Comparison of ENCODE assay signal across 8 cellular contexts in the genomic region with DNA sequence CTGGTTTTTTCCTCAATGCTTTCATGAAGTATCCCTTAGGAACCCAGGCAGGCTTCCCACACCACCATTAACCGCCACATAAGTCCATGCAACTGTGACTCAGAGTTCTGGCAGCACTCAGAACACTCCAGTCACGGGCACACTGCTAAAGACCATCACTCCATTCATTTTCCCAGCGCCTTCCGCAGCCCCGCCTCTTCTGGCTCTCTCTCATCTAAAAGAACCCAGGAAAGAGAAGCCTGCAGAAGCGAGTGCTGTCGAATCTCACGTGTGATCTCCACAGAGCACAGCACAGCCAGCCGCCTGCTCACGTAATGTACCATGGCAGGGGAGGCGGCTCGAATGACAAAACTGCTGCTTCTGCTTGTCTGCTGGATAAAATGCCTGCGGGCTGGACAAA. TPM values are rescaled to one million over a fixed set of nuclear protein-coding genes. Genes with fewer than 3 reads are reported as not detected.
A peak's percentile ranks its signal among the peaks of the same experiment; 100 is the strongest.
DNase-seq lines count a peak whose midpoint lies in the region; ATAC-seq and TF ChIP-seq lines count a peak whose summit lies in the region.

No MANE protein-coding gene starts in this region.

- H3K4me2 ChIP-seq in BLaER1: peak overlapping the region; percentile 87

- DNase-seq in naive B cell: no peak
- DNase-seq in COLO668 (lab: John Stamatoyannopoulos, UW; ENCODE audit: unreplicated experiment): no peak

- peak overlapping the region; percentile 33; the same call in 1 of the 2 replicates for H3K27ac ChIP-seq in BLaER1

- H3K27me3 Mint-ChIP-seq in IgD-negative memory B cell (no peaks in the 10 kb centered on the region), brain (peaks cover 6% of the 10 kb centered on the region), naive B cell (no peaks in the 10 kb centered on the region)

- H3K9ac ChIP-seq in BLaER1: peak overlapping the region; percentile 42; the same call in 1 of the 2 replicates

- H3K4me1 Mint-ChIP-seq in IgD-negative memory B cell (peaks cover 9 to 15% (median 12%) of the 10 kb centered on the region in 3 donors), brain (peaks cover 45% of the 10 kb centered on the region), naive B cell (peaks cover 8 to 45% (median 36%) of the 10 kb centered on the region in 3 donors)

- no peaks in the 10 kb centered on the region for H3K9me3 ChIP-seq in BLaER1

- no peaks in the 10 kb centered on the region for H3K36me3 Mint-ChIP-seq in IgD-negative memory B cell
- H3K36me3 Mint-ChIP-seq in brain: peaks cover 23% of the 10 kb centered on the region
- H3K36me3 Mint-ChIP-seq in naive B cell: peaks cover 0 to 16% of the 10 kb centered on the region in 2 donors

- H3K27me3 ChIP-seq in BLaER1: no peaks in the 10 kb centered on the region

- H3K4me3 Mint-ChIP-seq in IgD-negative memory B cell (peak overlapping the region in 2 of 4 donors; percentile 63 to 99), brain (peak overlapping the region; percentile 72 to 92 (median 82)), naive B cell (peak overlapping the region in 6 of 8 donors; percentile 7 to 86 (median 57))

- H3K4me3 ChIP-seq in BLaER1: peak overlapping the region; percentile 36; the same call in 1 of the 2 replicates

- H3K9me3 Mint-ChIP-seq in IgD-negative memory B cell (no peaks in the 10 kb centered on the region), brain (peaks cover 0 to 2% (median 0%) of the 10 kb centered on the region in 5 experiments), naive B cell (no peaks in the 10 kb centered on the region)

- peaks cover 90% of the 10 kb centered on the region for H3K4me1 ChIP-seq in BLaER1

- H3K27ac Mint-ChIP-seq in IgD-negative memory B cell: peak overlapping the region in 2 of 3 donors; percentile 71 to 75
- H3K27ac Mint-ChIP-seq in brain: peak overlapping the region; percentile 42 to 99 (median 89)
- H3K27ac Mint-ChIP-seq in naive B cell: peak overlapping the region in 2 of 6 donors; percentile 4 to 63

- no peak for TF ChIP-seq CTCF in brain (conservative IDR thresholded peaks at IDR 0.05)

- 0 out of 2 replicates have a peak, but pooled peaks cover 4% of the 10 kb centered on the region for H3K36me3 ChIP-seq in BLaER1

- ATAC-seq in naive B cell (ENCODE audit: low read depth in 2 of 2) (no peak), GM19023 (IDR thresholded peaks at IDR 0.05; ENCODE audit: unreplicated experiment) (no peak), GM18909 (IDR thresholded peaks at IDR 0.05; ENCODE audit: poor library complexity, unreplicated experiment) (no peak), HG02642 (IDR thresholded peaks at IDR 0.05; ENCODE audit: poor library complexity, unreplicated experiment) (no peak)

- no peaks in the 10 kb centered on the region for H4K20me1 ChIP-seq in BLaER1

RNA-seq across cellular contexts. Expression of a gene that starts 1.9 kb away (rescaled TPM):
- polyA plus RNA-seq in IgD-negative memory B cell (42.5 TPM), brain (ENCODE audit: insufficient read depth, low read depth, low replicate concordance) (68.4 TPM), naive B cell (ENCODE audit: low read depth in 6 of 6) (10 to 100 TPM; 24.2 to 43.4 (median 38.6) TPM)

RNA-seq across cellular contexts. Expression of a gene that starts 11.9 kb away (rescaled TPM):
- polyA plus RNA-seq in IgD-negative memory B cell: 0.08 TPM
- polyA plus RNA-seq in brain (ENCODE audit: insufficient read depth, low read depth, low replicate concordance): 4.3 TPM
- polyA plus RNA-seq in naive B cell (ENCODE audit: low read depth in 6 of 6): under 1 TPM in 1 of 6 donors, not detected in 5; 0.16 TPM

RNA-seq across cellular contexts. Expression of a gene that starts 37.4 kb away (rescaled TPM):
- polyA plus RNA-seq in IgD-negative memory B cell (0.81 TPM), brain (ENCODE audit: insufficient read depth, low read depth, low replicate concordance) (17.9 TPM), naive B cell (ENCODE audit: low read depth in 6 of 6) (1 to 10 TPM in 1 of 6 donors, under 1 TPM in 5; 0.36 to 1.2 (median 0.66) TPM)
